In the genomic region with DNA sequence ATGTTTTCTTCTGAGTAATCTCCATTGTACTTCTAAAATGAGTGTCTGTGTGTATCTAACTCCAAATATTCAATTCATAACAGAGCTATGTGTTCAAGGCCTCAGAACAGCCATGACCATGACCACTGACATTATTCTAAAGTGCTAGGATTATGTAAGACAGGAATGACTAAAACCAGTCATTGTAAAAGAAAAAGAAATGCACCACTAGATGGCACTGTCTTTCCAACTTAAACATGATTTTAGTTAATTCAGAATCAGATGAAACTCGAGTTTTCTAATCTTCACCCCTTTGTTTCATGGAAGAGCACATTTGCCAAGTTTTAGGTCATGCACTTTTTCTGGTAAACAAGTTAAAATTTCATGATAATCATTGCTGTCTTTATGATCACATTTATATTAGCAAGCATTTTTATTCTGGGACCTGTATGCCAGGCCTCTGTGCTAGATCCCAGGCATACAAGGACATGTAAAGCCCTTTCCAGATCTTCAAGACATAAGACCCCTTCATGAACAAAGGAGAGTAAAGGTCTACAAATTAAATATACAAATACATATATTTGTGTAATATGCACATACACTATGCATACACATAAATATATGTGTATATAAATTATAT, we compare ENCODE assay signal across 7 cellular contexts. TPM values are rescaled to one million over a fixed set of nuclear protein-coding genes. Genes with fewer than 3 reads are reported as not detected.
DNase-seq lines count a peak whose midpoint lies in the region; ATAC-seq, FAIRE-seq and TF ChIP-seq lines count a peak whose summit lies in the region.

No MANE protein-coding gene starts in this region.

- H3K79me2 ChIP-seq in K562 (ENCODE audit: control insufficient read depth, insufficient read depth, low read length): no peaks in the 10 kb centered on the region

- POLR2A ChIA-PET in K562 (lab: Yijun Ruan, JAX): interaction anchor here (0.5 kb wide), 1 partner anchor 431 kb away, joined by 3 read pairs; no protein-coding TSS in a partner anchor

- no peaks in the 10 kb centered on the region for H4K20me1 ChIP-seq in K562 (replicated peaks; ENCODE audit: control insufficient read depth, insufficient read depth, low read length)

- no peaks in the 10 kb centered on the region for H3K9me3 ChIP-seq in K562 (replicated peaks; ENCODE audit: control insufficient read depth, insufficient read depth, low read depth, low read length)

- FAIRE-seq in K562 (lab: Jason Lieb, UNC): peak; percentile 91

- no peak overlapping the region for H2AFZ ChIP-seq in K562 (ENCODE audit: low read depth, low read length)

- in situ Hi-C loops in K562 (cut with MboI): loop anchor here (25.0 kb wide), 4 partner anchors 644 to 1394 kb away; no protein-coding TSS in a partner anchor

- H3K4me3 ChIP-seq in K562: no peak overlapping the region

- no peak for TF ChIP-seq EP300 in K562 (IDR thresholded peaks at IDR 0.05; ENCODE audit: low read length)

- WGBS in K562 (ENCODE audit: insufficient coverage, low coverage, missing lambda C conversion rate): 0% methylated on average over 1 of the region's 1 CpG

- TF ChIP-seq CTCF in K562 (IDR thresholded peaks at IDR 0.05 in 2 of 3, conservative IDR thresholded peaks at IDR 0.05 in 1 of 3; ENCODE audit: insufficient read depth in 2 of 3, low read depth in 1 of 3, low read length in 3 of 3): peak; percentile 35 to 77 (median 45); a peak in 3 of 6 replicates

- CTCF ChIA-PET in K562 (lab: Yijun Ruan, JAX; ENCODE audit: low intra/inter-chr PET ratio): interaction anchor here (0.6 to 3.1 kb wide), 5 partner anchors 48 to 1371 kb away, joined by 3 to 36 read pairs (median 5); a partner anchor contains a TSS

- BruUV-seq in K562 (replicated peaks; lab: Mats Ljungman, UMichigan): no TSS peak

- DNase-seq in ELR (ENCODE audit: low read depth) (peak; percentile 93), HCEC 1CT (peak; percentile 75), NCI-H345 treated with DMSO at 0.1 percent for 48 hours (lab: John Stamatoyannopoulos, UW; ENCODE audit: unreplicated experiment) (peak; percentile 19), K562 (ENCODE audit: extremely low read depth in 1 of 4, low spot score in 3 of 4) (peak in 3 of 4 experiments; percentile 10 to 67 (median 21)), inferior parietal cortex (ENCODE audit: extremely low spot score) (peak; percentile 96)
- DNase-seq in stimulated activated naive CD8-positive, alpha-beta T cell treated with anti-CD3 and anti-CD28 coated beads, Interleukin-15, Interleukin-2, amounts not matched to agents 100 U/mL and 50 U/mL, for 24 hours: no peak

- TF ChIP-seq POLR2A in K562 (conservative IDR thresholded peaks at IDR 0.05): no peak

- no peak overlapping the region for H3K9ac ChIP-seq in K562 (ENCODE audit: insufficient read depth in 1 of 2, low read depth in 2 of 2, low read length in 2 of 2)

- H3K36me3 ChIP-seq in K562 (ENCODE audit: control insufficient read depth, insufficient read depth, low read length): no peaks in the 10 kb centered on the region

- H3K4me2 ChIP-seq in K562 (ENCODE audit: insufficient read depth, low read length): no peak overlapping the region

- ATAC-seq in K562 (peak; percentile 80), GM18870 (IDR thresholded peaks at IDR 0.05; ENCODE audit: unreplicated experiment) (no peak)
- peak; percentile 43 for ATAC-seq in stimulated activated naive CD8-positive, alpha-beta T cell treated with anti-CD3 and anti-CD28 coated beads, Interleukin-15, Interleukin-2, amounts not matched to agents 100 U/mL and 50 U/mL, for 24 hours

- no peaks in the 10 kb centered on the region for H3K4me1 ChIP-seq in K562 (replicated peaks in 1 of 2; ENCODE audit: control insufficient read depth in 2 of 2, insufficient read depth in 2 of 2, low read length in 2 of 2)

- no peaks in the 10 kb centered on the region for H3K9me1 ChIP-seq in K562 (ENCODE audit: control insufficient read depth, insufficient read depth, low read length)

- TF ChIP-seq RAD21 in K562 (CRISPR knock-in tag; conservative IDR thresholded peaks at IDR 0.05 in 1 of 2, IDR thresholded peaks at IDR 0.05 in 1 of 2): peak; percentile 65 to 71

- no peaks in the 10 kb centered on the region for H3K27me3 ChIP-seq in K562 (ENCODE audit: control insufficient read depth in 2 of 2, insufficient read depth in 2 of 2, low read length in 2 of 2)

- intact Hi-C loops in K562 (cut with micrococcal nuclease): loop anchor here (2.0 to 5.0 kb wide), 2 partner anchors 413 to 629 kb away; no protein-coding TSS in a partner anchor

- no peak overlapping the region for H3K27ac ChIP-seq in K562 (ENCODE audit: extremely low read depth, low read depth, low read length)

TF ChIP-seq in K562, 482 proteins besides CTCF, POLR2A, EP300 and RAD21 (continues in another document):
- TF ChIP-seq CXXC5 (CRISPR knock-in tag; IDR thresholded peaks at IDR 0.05): no peak
- TF ChIP-seq, protein P1, sequence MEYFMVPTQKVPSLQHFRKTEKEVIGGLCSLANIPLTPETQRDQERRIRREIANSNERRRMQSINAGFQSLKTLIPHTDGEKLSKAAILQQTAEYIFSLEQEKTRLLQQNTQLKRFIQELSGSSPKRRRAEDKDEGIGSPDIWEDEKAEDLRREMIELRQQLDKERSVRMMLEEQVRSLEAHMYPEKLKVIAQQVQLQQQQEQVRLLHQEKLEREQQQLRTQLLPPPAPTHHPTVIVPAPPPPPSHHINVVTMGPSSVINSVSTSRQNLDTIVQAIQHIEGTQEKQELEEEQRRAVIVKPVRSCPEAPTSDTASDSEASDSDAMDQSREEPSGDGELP (CRISPR knock-in tag; IDR thresholded peaks at IDR 0.05; ENCODE audit: borderline replicate concordance): no peak
- TF ChIP-seq CEBPB (tag; IDR thresholded peaks at IDR 0.05): 0 out of 2 replicates have a peak, but pooled peaks have one; percentile 24
- TF ChIP-seq ILF3 (IDR thresholded peaks at IDR 0.05; ENCODE audit: borderline replicate concordance): no peak
- no peak for TF ChIP-seq SNIP1 (IDR thresholded peaks at IDR 0.05; ENCODE audit: low read depth)
- TF ChIP-seq, protein P2, sequence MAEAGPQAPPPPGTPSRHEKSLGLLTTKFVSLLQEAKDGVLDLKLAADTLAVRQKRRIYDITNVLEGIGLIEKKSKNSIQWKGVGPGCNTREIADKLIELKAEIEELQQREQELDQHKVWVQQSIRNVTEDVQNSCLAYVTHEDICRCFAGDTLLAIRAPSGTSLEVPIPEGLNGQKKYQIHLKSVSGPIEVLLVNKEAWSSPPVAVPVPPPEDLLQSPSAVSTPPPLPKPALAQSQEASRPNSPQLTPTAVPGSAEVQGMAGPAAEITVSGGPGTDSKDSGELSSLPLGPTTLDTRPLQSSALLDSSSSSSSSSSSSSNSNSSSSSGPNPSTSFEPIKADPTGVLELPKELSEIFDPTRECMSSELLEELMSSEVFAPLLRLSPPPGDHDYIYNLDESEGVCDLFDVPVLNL (CRISPR knock-in tag; IDR thresholded peaks at IDR 0.05; ENCODE audit: low read depth): no peak
- TF ChIP-seq, protein P3, sequence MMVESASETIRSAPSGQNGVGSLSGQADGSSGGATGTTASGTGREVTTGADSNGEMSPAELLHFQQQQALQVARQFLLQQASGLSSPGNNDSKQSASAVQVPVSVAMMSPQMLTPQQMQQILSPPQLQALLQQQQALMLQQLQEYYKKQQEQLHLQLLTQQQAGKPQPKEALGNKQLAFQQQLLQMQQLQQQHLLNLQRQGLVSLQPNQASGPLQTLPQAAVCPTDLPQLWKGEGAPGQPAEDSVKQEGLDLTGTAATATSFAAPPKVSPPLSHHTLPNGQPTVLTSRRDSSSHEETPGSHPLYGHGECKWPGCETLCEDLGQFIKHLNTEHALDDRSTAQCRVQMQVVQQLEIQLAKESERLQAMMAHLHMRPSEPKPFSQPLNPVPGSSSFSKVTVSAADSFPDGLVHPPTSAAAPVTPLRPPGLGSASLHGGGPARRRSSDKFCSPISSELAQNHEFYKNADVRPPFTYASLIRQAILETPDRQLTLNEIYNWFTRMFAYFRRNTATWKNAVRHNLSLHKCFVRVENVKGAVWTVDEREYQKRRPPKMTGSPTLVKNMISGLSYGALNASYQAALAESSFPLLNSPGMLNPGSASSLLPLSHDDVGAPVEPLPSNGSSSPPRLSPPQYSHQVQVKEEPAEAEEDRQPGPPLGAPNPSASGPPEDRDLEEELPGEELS (CRISPR knock-in tag; IDR thresholded peaks at IDR 0.05; ENCODE audit: borderline replicate concordance): no peak
- TF ChIP-seq ESRRB (CRISPR knock-in tag; IDR thresholded peaks at IDR 0.05; ENCODE audit: borderline replicate concordance): no peak
- TF ChIP-seq CBFA2T3 (IDR thresholded peaks at IDR 0.05): no peak
- no peak for TF ChIP-seq NUFIP1 (IDR thresholded peaks at IDR 0.05; ENCODE audit: partially characterized antibody)
- TF ChIP-seq, protein P4, sequence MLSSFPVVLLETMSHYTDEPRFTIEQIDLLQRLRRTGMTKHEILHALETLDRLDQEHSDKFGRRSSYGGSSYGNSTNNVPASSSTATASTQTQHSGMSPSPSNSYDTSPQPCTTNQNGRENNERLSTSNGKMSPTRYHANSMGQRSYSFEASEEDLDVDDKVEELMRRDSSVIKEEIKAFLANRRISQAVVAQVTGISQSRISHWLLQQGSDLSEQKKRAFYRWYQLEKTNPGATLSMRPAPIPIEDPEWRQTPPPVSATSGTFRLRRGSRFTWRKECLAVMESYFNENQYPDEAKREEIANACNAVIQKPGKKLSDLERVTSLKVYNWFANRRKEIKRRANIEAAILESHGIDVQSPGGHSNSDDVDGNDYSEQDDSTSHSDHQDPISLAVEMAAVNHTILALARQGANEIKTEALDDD (IDR thresholded peaks at IDR 0.05): 0 out of 2 replicates have a peak, but pooled peaks have one; percentile 33
- no peak for TF ChIP-seq HIVEP1 (CRISPR knock-in tag; IDR thresholded peaks at IDR 0.05)

RNA-seq across cellular contexts. Expression of a gene that starts 26.1 kb away (rescaled TPM):
- total RNA-seq in K562 (2011; cell fraction: chromatin; rRNA removed; ENCODE audit: low replicate concordance): 20.2 and 20.9 TPM in 2 replicates
- 6.5 and 12.8 TPM in 2 replicates for total RNA-seq in K562 (2011; cell fraction: nucleolus; rRNA removed)
- total RNA-seq in K562 (2011; cell fraction: nucleoplasm; rRNA removed): 11.2 and 12.5 TPM in 2 replicates
- total RNA-seq in K562 (2014; rRNA removed) (18.8 and 26.1 TPM in 2 replicates), K562 (2014; rRNA removed; fragmentation: Illumina TruSeq; extraction: Trizol) (28.7 and 28.9 TPM in 2 replicates), K562 (2015; rRNA removed; fragmentation: Illumina TruSeq; extraction: Trizol) (29.9 and 31.5 TPM in 2 replicates), K562 (2021) (27.7 and 29.1 TPM in 2 replicates)
- polyA plus RNA-seq in K562 (2011; rRNA removed) (43.6 and 45.2 TPM in 2 replicates), K562 (2014; fragmentation: Illumina TruSeq; extraction: Trizol) (44.8 and 61.1 TPM in 2 replicates), K562 (2014; fragmentation: Nextera tagmentation; extraction: Ambion mirVana) (10 to 100 TPM; 60.0 to 67.3 TPM), K562 (2014; rRNA removed) (28.8 and 37.2 TPM in 2 replicates)
- 33.6 and 39.3 TPM in 2 replicates for polyA plus RNA-seq in K562 (2011; cell fraction: cytosol; rRNA removed)
- 13.3 and 17.7 TPM in 2 replicates for polyA plus RNA-seq in K562 (2011; cell fraction: nucleus; rRNA removed)
- polyA plus RNA-seq in K562 (2012): 25.3 and 34.6 TPM in 2 replicates
- polyA minus RNA-seq in K562 (2011; rRNA and poly(A)+ RNA removed): 34.7 and 35.3 TPM in 2 replicates
- 13.1 and 19.8 TPM in 2 replicates for polyA minus RNA-seq in K562 (2011; cell fraction: cytosol; rRNA and poly(A)+ RNA removed)
- 4.3 and 9.9 TPM in 2 replicates for polyA minus RNA-seq in K562 (2011; cell fraction: nucleus; rRNA and poly(A)+ RNA removed)
